In genomic region chrX:19811807-19812604, GRCh38 we compare ENCODE assay signal across 11 cellular contexts.
DNase-seq lines count a peak whose midpoint lies in the region; ATAC-seq and TF ChIP-seq lines count a peak whose summit lies in the region.
"Had no signal": no experiment of that assay in that cellular context is flagged by ENCODE, and none has a peak within 500 bp of the region (broad histone marks: within the 10 kb centered on the region; RNA-seq: fewer than 3 reads in every experiment).

No MANE protein-coding gene starts in this region.

- H3K4me1 Mint-ChIP-seq in CD14-positive monocyte (peaks cover 56% of the 10 kb centered on the region), T-cell (peaks cover 35 to 75% (median 52%) of the 10 kb centered on the region in 3 donors), neural progenitor cell (no peaks in the 10 kb centered on the region)

- DNase-seq in CD14-positive monocyte (ENCODE audit: low spot score) (no peak), GM23248 (peak; percentile 4), T-cell (no peak), kidney epithelial cell (ENCODE audit: low read depth) (peak; percentile 12), left colon (no peak), neural progenitor cell (ENCODE audit: low spot score) (no peak), NCI-H2196 (lab: John Stamatoyannopoulos, UW; ENCODE audit: unreplicated experiment) (no peak)
- DNase-seq in stimulated activated CD4-positive, alpha-beta T cell treated with anti-CD3 and anti-CD28 coated beads, Interleukin-12 subunit alpha, Interleukin-12 subunit beta, amount 100 ng/mL, for 4 hours = no peak
- DNase-seq: activated effector memory CD4-positive, alpha-beta T cell treated with Interleukin-2 at 50 U/mL for 16 hours had no signal

- intact Hi-C loops in CD14-positive monocyte (cut with micrococcal nuclease) (loop anchor here (5.0 to 10.0 kb wide), 3 partner anchors 35 to 75 kb away; partner anchors contain the start of gene SH3KBP1 (in 1 of the 2)), left colon (cut with DNase I, micrococcal nuclease) (no loop called here)

- H3K9me2 ChIP-seq in GM23248 (ENCODE audit: insufficient read depth) = no peaks in the 10 kb centered on the region

- TF ChIP-seq CTCF in CD14-positive monocyte (IDR thresholded peaks at IDR 0.05) (no peak), kidney epithelial cell (IDR thresholded peaks at IDR 0.05; ENCODE audit: insufficient read depth, low read length, poor library complexity, severe bottlenecking) (no peak), neural progenitor cell (IDR thresholded peaks at IDR 0.05) (no peak)

- H3K4me2 ChIP-seq in GM23248 (ENCODE audit: unreplicated experiment) = no peak overlapping the region
- no peak overlapping the region for H3K4me2 ChIP-seq in neural progenitor cell

- 68% methylated on average over 4 to 5 of the region's 5 CpGs for WGBS in GM23248 (ENCODE audit: low coverage in 1 of 2, low lambda C conversion rate in 2 of 2, missing lambda C conversion rate in 2 of 2), 2 experiments

- H3K4me1 ChIP-seq in GM23248 (ENCODE audit: insufficient read depth) = peaks cover 16% of the 10 kb centered on the region
- no peaks in the 10 kb centered on the region for H3K4me1 ChIP-seq in neural progenitor cell

- H3K27ac Mint-ChIP-seq in CD14-positive monocyte (peak overlapping the region; percentile 69 to 93 (median 86)), T-cell (peak overlapping the region; percentile 85 to 87), neural progenitor cell (no peak overlapping the region)
- H3K27ac Mint-ChIP-seq: progenitor cell of endocrine pancreas had no signal

- H4K20me1 ChIP-seq in GM23248 (ENCODE audit: insufficient read depth) (no peaks in the 10 kb centered on the region), neural progenitor cell (ENCODE audit: low read depth) (no peaks in the 10 kb centered on the region)

- H3K9ac ChIP-seq in GM23248 (no peak overlapping the region), neural progenitor cell (no peak overlapping the region)

- H3K27me3 Mint-ChIP-seq in CD14-positive monocyte (ENCODE audit: low read depth in 3 of 3) = peaks cover 0 to 2% (median 0%) of the 10 kb centered on the region in 3 donors
- H3K27me3 Mint-ChIP-seq in T-cell = peaks cover 0 to 4% of the 10 kb centered on the region in 2 donors
- H3K27me3 Mint-ChIP-seq in neural progenitor cell (ENCODE audit: insufficient read depth, low read depth) = peaks cover 4% of the 10 kb centered on the region
- H3K27me3 Mint-ChIP-seq: progenitor cell of endocrine pancreas had no signal

- H3K36me3 Mint-ChIP-seq in CD14-positive monocyte = peaks cover 3 to 4% of the 10 kb centered on the region in 2 donors
- peaks cover 7% of the 10 kb centered on the region for H3K36me3 Mint-ChIP-seq in T-cell
- H3K36me3 Mint-ChIP-seq in neural progenitor cell = no peaks in the 10 kb centered on the region

- H3K4me3 Mint-ChIP-seq in CD14-positive monocyte (peak overlapping the region in 1 of 2 donors; percentile 31), T-cell (no peak overlapping the region), neural progenitor cell (no peak overlapping the region)

- no peak overlapping the region for H3K4me3 ChIP-seq in GM23248
- H3K4me3 ChIP-seq in kidney epithelial cell (ENCODE audit: low read depth, low read length) = no peak overlapping the region
- H3K4me3 ChIP-seq in neural progenitor cell = no peak overlapping the region

- H3F3A ChIP-seq in GM23248 (ENCODE audit: insufficient read depth) = no peaks in the 10 kb centered on the region
- no peaks in the 10 kb centered on the region for H3F3A ChIP-seq in neural progenitor cell (ENCODE audit: low read depth)

- H3K27ac ChIP-seq in GM23248 (no peak overlapping the region), neural progenitor cell (no peak overlapping the region)
- H3K27ac ChIP-seq: RWPE1 had no signal

- H3K9me3 ChIP-seq in GM23248 (ENCODE audit: low read depth) (no peaks in the 10 kb centered on the region), neural progenitor cell (ENCODE audit: low read depth) (no peaks in the 10 kb centered on the region)

- H2AFZ ChIP-seq in GM23248 = no peak overlapping the region
- H2AFZ ChIP-seq in neural progenitor cell (replicated peaks) = no peak overlapping the region

- H3K9me3 Mint-ChIP-seq in CD14-positive monocyte (peaks cover 0 to 6% (median 0%) of the 10 kb centered on the region in 7 donors), T-cell (peaks cover 0 to 5% (median 3%) of the 10 kb centered on the region in 3 donors), neural progenitor cell (peaks cover 10% of the 10 kb centered on the region)

- H3K79me2 ChIP-seq in GM23248 (ENCODE audit: insufficient read depth) (0 out of 2 replicates have a peak, but pooled peaks cover 3% of the 10 kb centered on the region), neural progenitor cell (ENCODE audit: low read depth) (no peaks in the 10 kb centered on the region)

- CTCF ChIA-PET in T-cell (lab: Charles Lee) = interaction anchor here in 1 of 2 donors (1.2 to 1.7 kb wide), 3 partner anchors 12 to 64 kb away, joined by 3 to 5 read pairs (median 4); no protein-coding TSS in a partner anchor

- POLR2A ChIA-PET in T-cell (lab: Charles Lee) = interaction anchor here in 1 of 2 donors (0.9 kb wide), 1 partner anchor 55 kb away, joined by 3 read pairs; no protein-coding TSS in a partner anchor

- no peaks in the 10 kb centered on the region for H3K27me3 ChIP-seq in GM23248 (replicated peaks; ENCODE audit: insufficient read depth)
- H3K27me3 ChIP-seq in kidney epithelial cell (ENCODE audit: control insufficient read depth, insufficient read depth, low read length) = no peaks in the 10 kb centered on the region
- no peaks in the 10 kb centered on the region for H3K27me3 ChIP-seq in neural progenitor cell

- in situ Hi-C loops in GM23248 (cut with MboI) = no loop called here

- peak in 1 of 4 experiments; percentile 34 for ATAC-seq in T-cell (replicated peaks in 1 of 4)
- ATAC-seq in left colon = no peak

- no peaks in the 10 kb centered on the region for H3K36me3 ChIP-seq in GM23248 (ENCODE audit: low read depth)
- no peaks in the 10 kb centered on the region for H3K36me3 ChIP-seq in kidney epithelial cell (ENCODE audit: control insufficient read depth, insufficient read depth, low read length)
- no peaks in the 10 kb centered on the region for H3K36me3 ChIP-seq in neural progenitor cell

Comparison
In these comparisons a context has a peak if more than half of its experiments do, and no peak if none do; other contexts are left out.
1. DNase-seq: peak in GM23248 (single experiment) and kidney epithelial cell (single experiment); none in CD14-positive monocyte (single experiment), T-cell (0 of 34), left colon (0 of 2), neural progenitor cell (single experiment), stimulated activated CD4-positive, alpha-beta T cell treated with anti-CD3 and anti-CD28 coated beads, Interleukin-12 subunit alpha, Interleukin-12 subunit beta, amount 100 ng/mL, for 4 hours (single experiment) and NCI-H2196 (single experiment).
2. intact Hi-C loops: an anchor here in CD14-positive monocyte (5.0 to 10.0 kb wide); none called in left colon.